ENCODE assay signal across 1 cellular context in genomic region chr10:6074489-6075301, GRCh38.
TF ChIP-seq lines count a peak whose summit lies in the region.

No MANE protein-coding gene starts in this region.

TF ChIP-seq in HepG2, 621 proteins besides CTCF, POLR2A, EP300 and RAD21:
- TF ChIP-seq ZHX2 (IDR thresholded peaks at IDR 0.05; ENCODE audit: low read depth) = no peak
- TF ChIP-seq ZHX2 (CRISPR knock-in tag; IDR thresholded peaks at IDR 0.05; ENCODE audit: borderline replicate concordance) = no peak
- no peak for TF ChIP-seq WIZ (CRISPR knock-in tag; IDR thresholded peaks at IDR 0.05)
- no peak for TF ChIP-seq ZNF567 (CRISPR knock-in tag; IDR thresholded peaks at IDR 0.05; ENCODE audit: borderline replicate concordance)
- TF ChIP-seq KDM6A (CRISPR knock-in tag; IDR thresholded peaks at IDR 0.05; ENCODE audit: low read depth) = no peak
- no peak for TF ChIP-seq ZSCAN31 (CRISPR knock-in tag; IDR thresholded peaks at IDR 0.05; ENCODE audit: low read depth)
- TF ChIP-seq MTERF4 (CRISPR knock-in tag; IDR thresholded peaks at IDR 0.05) = no peak
- TF ChIP-seq CCDC6 (CRISPR knock-in tag; IDR thresholded peaks at IDR 0.05) = no peak
- TF ChIP-seq IRF9 (CRISPR knock-in tag; IDR thresholded peaks at IDR 0.05; ENCODE audit: borderline replicate concordance) = no peak
- no peak for TF ChIP-seq HOMEZ (CRISPR knock-in tag; IDR thresholded peaks at IDR 0.05; ENCODE audit: low read depth)
- TF ChIP-seq ZNF512 (CRISPR knock-in tag; IDR thresholded peaks at IDR 0.05) = no peak
- no peak for TF ChIP-seq ZNF33A (CRISPR knock-in tag; IDR thresholded peaks at IDR 0.05; ENCODE audit: borderline replicate concordance)
- no peak for TF ChIP-seq NFIB (CRISPR knock-in tag; IDR thresholded peaks at IDR 0.05; ENCODE audit: borderline replicate concordance)
- TF ChIP-seq ZNF496 (CRISPR knock-in tag; IDR thresholded peaks at IDR 0.05; ENCODE audit: insufficient replicate concordance) = no peak
- no peak for TF ChIP-seq SRY (CRISPR knock-in tag; IDR thresholded peaks at IDR 0.05)
